In genomic region chr1:16871171-16871570, GRCh38 we compare ENCODE assay signal across 11 cellular contexts. TPM values are rescaled to one million over a fixed set of nuclear protein-coding genes. Genes with fewer than 3 reads are reported as not detected.
DNase-seq lines count a peak whose midpoint lies in the region; ATAC-seq, FAIRE-seq and TF ChIP-seq lines count a peak whose summit lies in the region.
"Not testable (repeated sequence)": the region's sequence is repeated elsewhere in the genome, so short reads cannot be mapped to it uniquely, and the experiment has no call there.
"Had no signal": no experiment of that assay in that cellular context is flagged by ENCODE, and none has a peak within 500 bp of the region (broad histone marks: within the 10 kb centered on the region; RNA-seq: fewer than 3 reads in every experiment).

No MANE protein-coding gene starts in this region.

- POLR2A ChIA-PET in CD8-positive, alpha-beta memory T cell (lab: Charles Lee); WTC11 (lab: Charles Lee); H1 (lab: Charles Lee; ENCODE audit: partially characterized antibody): not testable (repeated sequence)

- not testable (repeated sequence) for H3K27me3 ChIP-seq in CD8-positive, alpha-beta memory T cell (ENCODE audit: insufficient read depth, low read length, poor library complexity, severe bottlenecking); neuronal stem cell (ENCODE audit: control insufficient read depth in 3 of 3, insufficient read depth in 3 of 3, low read depth in 1 of 3, low read length in 3 of 3)
- peaks cover 28% of the 10 kb centered on the region for H3K27me3 ChIP-seq in HUES48 (ENCODE audit: control insufficient read depth, insufficient read depth, low read length)
- peaks cover 0 to 16% (median 6%) of the 10 kb centered on the region in 4 experiments; a peak in 6 of 7 replicates for H3K27me3 ChIP-seq in H1 (replicated peaks in 1 of 4; ENCODE audit: control insufficient read depth in 3 of 4, extremely low read depth in 1 of 4, insufficient read depth in 3 of 4, low read length in 3 of 4)

- H2BK20ac ChIP-seq in H1 (ENCODE audit: low read length), result not testable (repeated sequence)

- not testable (repeated sequence) for TF ChIP-seq EP300 in H1 (IDR thresholded peaks at IDR 0.05; ENCODE audit: borderline replicate concordance in 1 of 2, low read depth in 2 of 2, low read length in 2 of 2)

- not testable (repeated sequence) for H3K9me3 ChIP-seq in CD8-positive, alpha-beta memory T cell (ENCODE audit: low read length); HUES48 (ENCODE audit: control insufficient read depth, insufficient read depth, low read length); H1 (ENCODE audit: insufficient read depth in 2 of 2, low read depth in 1 of 2, low read length in 1 of 2); neuronal stem cell (replicated peaks in 1 of 2; ENCODE audit: control insufficient read depth in 2 of 2, insufficient read depth in 1 of 2, low read depth in 1 of 2, low read length in 2 of 2)

- H3K9ac ChIP-seq in HUES48 (ENCODE audit: low read depth, low read length); H1 (replicated peaks in 1 of 4; ENCODE audit: extremely low read depth in 1 of 4, low read depth in 3 of 4, low read length in 3 of 4); neuronal stem cell (ENCODE audit: low read depth, low read length, poor library complexity): not testable (repeated sequence)

- H3K27ac Mint-ChIP-seq in CD8-positive, alpha-beta memory T cell; WTC11; naive B cell; stimulated activated naive CD8-positive, alpha-beta T cell treated with anti-CD3 and anti-CD28 coated beads, Interleukin-15, Interleukin-2, amounts not matched to agents 100 ng/mL and 50 ng/mL, for 24 hours: not testable (repeated sequence)

- H2AFZ ChIP-seq in H1 (ENCODE audit: low read length); neuronal stem cell (ENCODE audit: low read length): not testable (repeated sequence)

- not testable (repeated sequence) for ATAC-seq in WTC11; naive B cell (ENCODE audit: low read depth in 2 of 2)

- peak overlapping the region; percentile 55 to 89 for H3K4me2 ChIP-seq in H1 (ENCODE audit: insufficient read depth in 1 of 2, low read depth in 2 of 2, low read length in 2 of 2)
- not testable (repeated sequence) for H3K4me2 ChIP-seq in neuronal stem cell (ENCODE audit: insufficient read depth, low read length, poor library complexity, severe bottlenecking)

- H3K9me3 Mint-ChIP-seq in CD8-positive, alpha-beta memory T cell; WTC11; naive B cell; stimulated activated naive CD8-positive, alpha-beta T cell treated with anti-CD3 and anti-CD28 coated beads, Interleukin-15, Interleukin-2, amounts not matched to agents 100 ng/mL and 50 ng/mL, for 24 hours: not testable (repeated sequence)

- H3K79me1 ChIP-seq in H1 (ENCODE audit: low read depth, low read length); neuronal stem cell (ENCODE audit: low read depth, low read length): not testable (repeated sequence)

- not testable (repeated sequence) for H3K4me1 ChIP-seq in CD8-positive, alpha-beta memory T cell (ENCODE audit: insufficient read depth, low read length); HUES48 (ENCODE audit: control insufficient read depth, insufficient read depth, low read length); H1 (replicated peaks in 1 of 4; ENCODE audit: control insufficient read depth in 3 of 4, insufficient read depth in 4 of 4, low read length in 3 of 4); neuronal stem cell (ENCODE audit: control insufficient read depth in 2 of 2, insufficient read depth in 1 of 2, low read depth in 1 of 2, low read length in 2 of 2)

- 80% methylated on average over 18 of the region's 23 CpGs; no CpG with 5 or more reads in 1 of the 2 experiments for WGBS in H1 (ENCODE audit: extremely low coverage in 1 of 2, insufficient coverage in 1 of 2, insufficient read length in 1 of 2, insufficient replicate concordance in 2 of 2, low coverage in 1 of 2, low lambda C conversion rate in 2 of 2, missing lambda C conversion rate in 1 of 2), 2 experiments
- WGBS in neuronal stem cell (ENCODE audit: extremely low coverage in 2 of 2, insufficient read length in 2 of 2, insufficient replicate concordance in 1 of 2), 2 donors, result no CpG with 5 or more reads among the region's 23 CpGs

- H2BK12ac ChIP-seq in H1 (ENCODE audit: low read depth, low read length), result not testable (repeated sequence)
- peak overlapping the region; percentile 73 for H2BK12ac ChIP-seq in neuronal stem cell (ENCODE audit: low read length)

- not testable (repeated sequence) for H3K36me3 Mint-ChIP-seq in CD8-positive, alpha-beta memory T cell; WTC11; naive B cell; stimulated activated naive CD8-positive, alpha-beta T cell treated with anti-CD3 and anti-CD28 coated beads, Interleukin-15, Interleukin-2, amounts not matched to agents 100 ng/mL and 50 ng/mL, for 24 hours (ENCODE audit: low read depth)

- FAIRE-seq in H1 (lab: Jason Lieb, UNC), result not testable (repeated sequence)

- DNase-seq in CD8-positive, alpha-beta memory T cell; WTC11 (ENCODE audit: low spot score); H1 (ENCODE audit: low read depth in 1 of 2, low spot score in 2 of 2); naive B cell; neuronal stem cell (ENCODE audit: low spot score): not testable (repeated sequence)

- H3K4ac ChIP-seq in H1 (replicated peaks; ENCODE audit: insufficient read length, low read depth, low read length); neuronal stem cell (ENCODE audit: low read length): not testable (repeated sequence)

- TF ChIP-seq POLR2A in H1 (IDR thresholded peaks at IDR 0.05; ENCODE audit: control extremely low read depth in 1 of 2, low read depth in 2 of 2, low read length in 2 of 2), result not testable (repeated sequence)

- H3K27me3 Mint-ChIP-seq in CD8-positive, alpha-beta memory T cell, result peaks cover 12 to 30% of the 10 kb centered on the region in 2 donors
- H3K27me3 Mint-ChIP-seq in WTC11 (ENCODE audit: low read depth), result peaks cover 40% of the 10 kb centered on the region
- H3K27me3 Mint-ChIP-seq in naive B cell, result peaks cover 8 to 19% (median 10%) of the 10 kb centered on the region in 3 donors
- peaks cover 32% of the 10 kb centered on the region for H3K27me3 Mint-ChIP-seq in stimulated activated naive CD8-positive, alpha-beta T cell treated with anti-CD3 and anti-CD28 coated beads, Interleukin-15, Interleukin-2, amounts not matched to agents 100 ng/mL and 50 ng/mL, for 24 hours

- not testable (repeated sequence) for H3K23me2 ChIP-seq in H1 (ENCODE audit: low read depth, low read length)

- not testable (repeated sequence) for H4K8ac ChIP-seq in H1 (ENCODE audit: extremely low read depth, insufficient read depth, low read length); neuronal stem cell (ENCODE audit: low read depth, low read length)

- not testable (repeated sequence) for H3K4me1 Mint-ChIP-seq in CD8-positive, alpha-beta memory T cell
- H3K4me1 Mint-ChIP-seq in WTC11 (peaks cover 33% of the 10 kb centered on the region), naive B cell (peaks cover 0 to 16% (median 13%) of the 10 kb centered on the region in 3 donors)
- H3K4me1 Mint-ChIP-seq in stimulated activated naive CD8-positive, alpha-beta T cell treated with anti-CD3 and anti-CD28 coated beads, Interleukin-15, Interleukin-2, amounts not matched to agents 100 ng/mL and 50 ng/mL, for 24 hours (ENCODE audit: low read depth), result peaks cover 16% of the 10 kb centered on the region

- not testable (repeated sequence) for H2AK5ac ChIP-seq in H1 (ENCODE audit: low read depth, low read length)
- H2AK5ac ChIP-seq in neuronal stem cell (ENCODE audit: low read depth, low read length), result peak overlapping the region; percentile 37

- not testable (repeated sequence) for H4K91ac ChIP-seq in H1 (replicated peaks; ENCODE audit: insufficient read length, low read length); neuronal stem cell (ENCODE audit: low read depth, low read length, poor library complexity)

- not testable (repeated sequence) for TF ChIP-seq RAD21 in H1 (IDR thresholded peaks at IDR 0.05 in 1 of 2, conservative IDR thresholded peaks at IDR 0.05 in 1 of 2; ENCODE audit: low read depth in 2 of 2, low read length in 2 of 2)

- not testable (repeated sequence) for H3K79me2 ChIP-seq in H1 (ENCODE audit: control insufficient read depth in 1 of 2, insufficient read depth in 2 of 2, low read length in 2 of 2)

- H4K5ac ChIP-seq in H1 (ENCODE audit: insufficient read length, low read depth, low read length), result not testable (repeated sequence)

- not testable (repeated sequence) for H3K56ac ChIP-seq in H1 (replicated peaks; ENCODE audit: insufficient read length, low read depth, low read length)

- peak overlapping the region in 4 of 7 donors; percentile 18 to 42 (median 26) for H3K4me3 Mint-ChIP-seq in CD8-positive, alpha-beta memory T cell
- H3K4me3 Mint-ChIP-seq in WTC11, result peak overlapping the region; percentile 65
- H3K4me3 Mint-ChIP-seq in naive B cell, result peak overlapping the region in 5 of 8 donors; percentile 22 to 77 (median 47)
- peak overlapping the region; percentile 37 for H3K4me3 Mint-ChIP-seq in stimulated activated naive CD8-positive, alpha-beta T cell treated with anti-CD3 and anti-CD28 coated beads, Interleukin-15, Interleukin-2, amounts not matched to agents 100 ng/mL and 50 ng/mL, for 24 hours

- H2BK15ac ChIP-seq in H1 (ENCODE audit: low read length); neuronal stem cell (ENCODE audit: low read length): not testable (repeated sequence)

- not testable (repeated sequence) for TF ChIP-seq CTCF in WTC11 (IDR thresholded peaks at IDR 0.05); H1 (IDR thresholded peaks at IDR 0.05; ENCODE audit: control extremely low read depth in 1 of 3, insufficient read depth in 1 of 3, low read depth in 1 of 3, low read length in 3 of 3)

- not testable (repeated sequence) for H3K4me3 ChIP-seq in CD8-positive, alpha-beta memory T cell (ENCODE audit: low read length); neuronal stem cell (ENCODE audit: low read length in 2 of 2)
- H3K4me3 ChIP-seq in HUES48 (ENCODE audit: low read depth, low read length) (peak overlapping the region; percentile 83), H1 (ENCODE audit: extremely low read depth in 1 of 4, insufficient read depth in 2 of 4, low read depth in 3 of 4, low read length in 4 of 4) (peak overlapping the region in 3 of 4 experiments; percentile 5 to 61 (median 20); a peak in 3 of 8 replicates), iPS-11a (ENCODE audit: low read depth, low read length) (peak overlapping the region; percentile 24)

- not testable (repeated sequence) for H3K23ac ChIP-seq in H1 (ENCODE audit: insufficient read length)
- peak overlapping the region; percentile 65 for H3K23ac ChIP-seq in neuronal stem cell (ENCODE audit: low read depth, low read length, poor library complexity)

- H3K14ac ChIP-seq in H1 (ENCODE audit: insufficient read length); neuronal stem cell (ENCODE audit: low read length): not testable (repeated sequence)

- H3K27ac ChIP-seq in CD8-positive, alpha-beta memory T cell (ENCODE audit: low read depth, low read length); HUES48 (ENCODE audit: low read depth, low read length); H1 (ENCODE audit: low read depth, low read length); neuronal stem cell (replicated peaks; ENCODE audit: low read length): not testable (repeated sequence)

- not testable (repeated sequence) for H2BK120ac ChIP-seq in H1 (replicated peaks; ENCODE audit: low read depth, low read length); neuronal stem cell (ENCODE audit: low read depth, low read length)

- not testable (repeated sequence) for H3K18ac ChIP-seq in H1 (ENCODE audit: extremely low read depth, low read length); neuronal stem cell (ENCODE audit: low read length)

- H4K20me1 ChIP-seq in H1 (replicated peaks in 1 of 2; ENCODE audit: control insufficient read depth in 1 of 2, insufficient read depth in 2 of 2, low read length in 2 of 2), result not testable (repeated sequence)

- not testable (repeated sequence) for H2BK5ac ChIP-seq in H1 (ENCODE audit: low read depth, low read length); neuronal stem cell (ENCODE audit: low read length)

- CTCF ChIA-PET in CD8-positive, alpha-beta memory T cell (lab: Charles Lee); WTC11 (lab: Charles Lee): not testable (repeated sequence)
- CTCF ChIA-PET in H1 (lab: Charles Lee; ENCODE audit: partially characterized antibody), result interaction anchor here (0.6 kb wide), 1 partner anchor 8 kb away, joined by 3 read pairs; no protein-coding TSS in a partner anchor

- H3K36me3 ChIP-seq in CD8-positive, alpha-beta memory T cell (ENCODE audit: insufficient read depth, low read length); HUES48 (ENCODE audit: control insufficient read depth, insufficient read depth, low read length); H1 (ENCODE audit: control insufficient read depth in 2 of 4, insufficient read depth in 4 of 4, low read length in 3 of 4); neuronal stem cell (replicated peaks in 1 of 2; ENCODE audit: control insufficient read depth in 2 of 2, insufficient read depth in 2 of 2, low read length in 2 of 2): not testable (repeated sequence)

RNA-seq across cellular contexts. Expression of gene RNU1-2, which starts 24.6 kb away (rescaled TPM):
- 1,000 to 10,000 TPM; 1,293 to 1,300 TPM for total RNA-seq in CD8-positive, alpha-beta memory T cell
- not detected for polyA plus RNA-seq in CD8-positive, alpha-beta memory T cell
- total RNA-seq in WTC11 (2021), result 1,028 to 1,267 TPM (median 1,197 TPM) in 3 replicates
- total RNA-seq in H1 (2021; fragmentation: NEBNext Ultra II Directional; extraction: Animal tissue kit (Norgen Biotek cat#: 25700)), result 1,303 and 1,497 TPM in 2 replicates
- polyA plus RNA-seq in H1 (2011; rRNA removed) (under 0.01 and 145 TPM in 2 replicates), naive B cell (ENCODE audit: low read depth in 6 of 6) (10 to 100 TPM in 4 of 6 donors, not detected in 2; 27.4 to 56.9 (median 45.9) TPM)
- polyA plus RNA-seq in H1 (2011; cell fraction: cytosol; rRNA removed), result under 0.01 TPM
- polyA plus RNA-seq in H1 (2011; cell fraction: nucleus; rRNA removed), result under 0.01 TPM
- polyA plus RNA-seq in H1 (2012, experiment 1 of 2), result 20.3 to 94.3 TPM in 2 of 4 replicates, not detected in the others
- polyA plus RNA-seq in H1 (2012, experiment 2 of 2), result not detected
- not detected for polyA plus RNA-seq in H1 (2013, experiment 1 of 2)
- not detected for polyA plus RNA-seq in H1 (2013, experiment 2 of 2)
- 10,411 and 22,262 TPM in 2 replicates for polyA minus RNA-seq in H1 (2011; rRNA and poly(A)+ RNA removed)
- 59,319 TPM for polyA minus RNA-seq in H1 (2011; cell fraction: cytosol; rRNA and poly(A)+ RNA removed)
- 43,973 TPM for polyA minus RNA-seq in H1 (2011; cell fraction: nucleus; rRNA and poly(A)+ RNA removed)
- polyA plus RNA-seq in neuronal stem cell (2013, experiment 1 of 2), result 14.3 TPM
- 15.9 TPM for polyA plus RNA-seq in neuronal stem cell (2013, experiment 2 of 2)
- total RNA-seq: G401, HT1080 had no signal
- polyA plus RNA-seq: IMR-90 had no signal

RNA-seq across cellular contexts. Expression of gene CROCC, which starts 50.6 kb away (rescaled TPM):
- 10 to 100 TPM; 25.6 to 30.1 TPM for total RNA-seq in CD8-positive, alpha-beta memory T cell
- 6.9 TPM for polyA plus RNA-seq in CD8-positive, alpha-beta memory T cell
- 73.8 to 75.6 TPM (median 73.9 TPM) in 3 replicates for total RNA-seq in WTC11 (2021)
- 39.5 and 42.3 TPM in 2 replicates for total RNA-seq in H1 (2021; fragmentation: NEBNext Ultra II Directional; extraction: Animal tissue kit (Norgen Biotek cat#: 25700))
- polyA plus RNA-seq in H1 (2011; rRNA removed) (12.1 and 24.9 TPM in 2 replicates), naive B cell (ENCODE audit: low read depth in 6 of 6) (1 to 10 TPM; 1.4 to 4.0 (median 2.3) TPM)
- 35.6 TPM for polyA plus RNA-seq in H1 (2011; cell fraction: cytosol; rRNA removed)
- 147 TPM for polyA plus RNA-seq in H1 (2011; cell fraction: nucleus; rRNA removed)
- polyA plus RNA-seq in H1 (2012, experiment 1 of 2), result 32.4 to 53.1 TPM (median 44.9 TPM) in 4 replicates
- 16.9 TPM for polyA plus RNA-seq in H1 (2012, experiment 2 of 2)
- 20.0 TPM for polyA plus RNA-seq in H1 (2013, experiment 1 of 2)
- polyA plus RNA-seq in H1 (2013, experiment 2 of 2), result 18.9 TPM
- 13.7 and 18.3 TPM in 2 replicates for polyA minus RNA-seq in H1 (2011; rRNA and poly(A)+ RNA removed)
- 29.4 TPM for polyA minus RNA-seq in H1 (2011; cell fraction: cytosol; rRNA and poly(A)+ RNA removed)
- 44.5 TPM for polyA minus RNA-seq in H1 (2011; cell fraction: nucleus; rRNA and poly(A)+ RNA removed)
- 26.8 TPM for polyA plus RNA-seq in neuronal stem cell (2013, experiment 1 of 2)
- polyA plus RNA-seq in neuronal stem cell (2013, experiment 2 of 2), result 24.4 TPM
